11 cellular contexts compared by ENCODE assay signal in genomic region chr7:142785841-142786250, GRCh38. TPM values are rescaled to one million over a fixed set of nuclear protein-coding genes. Genes with fewer than 3 reads are reported as not detected.
DNase-seq lines count a peak whose midpoint lies in the region; ATAC-seq and TF ChIP-seq lines count a peak whose summit lies in the region.
"Had no signal": no experiment of that assay in that cellular context is flagged by ENCODE, and none has a peak within 500 bp of the region (broad histone marks: within the 10 kb centered on the region; RNA-seq: fewer than 3 reads in every experiment).

No MANE protein-coding gene starts in this region.

- intact Hi-C loops in A673 (cut with micrococcal nuclease; ENCODE audit: unreplicated experiment): no loop called here

- H3K4me1 ChIP-seq in A673 (ENCODE audit: insufficient read depth, low read length, poor library complexity, severe bottlenecking): no peaks in the 10 kb centered on the region

- H3K27me3 ChIP-seq in A673 (replicated peaks; ENCODE audit: insufficient read depth, low read depth, low read length, poor library complexity): peaks cover 22% of the 10 kb centered on the region

- CTCF ChIA-PET in A673 (lab: Charles Lee): no interaction called here

- POLR2A ChIA-PET in A673 (lab: Charles Lee; ENCODE audit: low non-redundant PET): no interaction called here

- H3K9me3 ChIP-seq in A673 (ENCODE audit: low read depth, low read length, poor library complexity, severe bottlenecking): no peaks in the 10 kb centered on the region

- peak; percentile 81 for ATAC-seq in effector memory CD8-positive, alpha-beta T cell (replicated peaks)
- no peak for ATAC-seq in GM19463 (IDR thresholded peaks at IDR 0.05; ENCODE audit: unreplicated experiment)

- peak overlapping the region; percentile 97 to 99 for H3K27ac Mint-ChIP-seq in effector memory CD8-positive, alpha-beta T cell
- no peak overlapping the region for H3K27ac Mint-ChIP-seq in glutamatergic neuron (ENCODE audit: unreplicated experiment)
- H3K27ac Mint-ChIP-seq: progenitor cell of endocrine pancreas had no signal

- no peaks in the 10 kb centered on the region for H3K27me3 Mint-ChIP-seq in effector memory CD8-positive, alpha-beta T cell
- H3K27me3 Mint-ChIP-seq in glutamatergic neuron (ENCODE audit: unreplicated experiment): no peaks in the 10 kb centered on the region

- peak overlapping the region; percentile 77 to 92 for H3K4me3 Mint-ChIP-seq in effector memory CD8-positive, alpha-beta T cell
- H3K4me3 Mint-ChIP-seq in glutamatergic neuron (ENCODE audit: unreplicated experiment): no peak overlapping the region

- no peak overlapping the region for H3K4me3 ChIP-seq in A673 (ENCODE audit: low read depth, low read length, poor library complexity, severe bottlenecking)

- TF ChIP-seq CTCF in glutamatergic neuron (IDR thresholded peaks at IDR 0.05; ENCODE audit: partially characterized antibody, unreplicated experiment): no peak
- no peak for TF ChIP-seq CTCF in A673 (conservative IDR thresholded peaks at IDR 0.05; ENCODE audit: low read depth, low read length)

- no peak overlapping the region for H3K27ac ChIP-seq in A673 (ENCODE audit: low read depth, low read length, poor library complexity, severe bottlenecking)

- DNase-seq in T-helper 2 cell (peak; percentile 44 to 95 (median 80)), glutamatergic neuron (no peak), NCI-H1436 (lab: John Stamatoyannopoulos, UW) (no peak), A673 (ENCODE audit: low spot score) (no peak)
- DNase-seq in activated T-cell treated with anti-CD3 and anti-CD28 coated beads, Interleukin-2, amount 50 U/mL, for 1 hour: peak; percentile 74
- peak; percentile 67 to 69 (median 69) for DNase-seq in effector memory CD8-positive, alpha-beta T cell
- peak; percentile 79 for DNase-seq in stimulated activated CD8-positive, alpha-beta memory T cell treated with anti-CD3 and anti-CD28 coated beads, Interleukin-4, amount 100 ng/mL, for 48 hours
- DNase-seq: GOT3, MV-4-11 had no signal

- peaks cover 14 to 22% of the 10 kb centered on the region in 2 donors for H3K4me1 Mint-ChIP-seq in effector memory CD8-positive, alpha-beta T cell (ENCODE audit: low read depth in 2 of 2)
- no peaks in the 10 kb centered on the region for H3K4me1 Mint-ChIP-seq in glutamatergic neuron (ENCODE audit: low read depth, unreplicated experiment)

- H3K36me3 Mint-ChIP-seq in effector memory CD8-positive, alpha-beta T cell (ENCODE audit: insufficient read depth): peaks cover 62% of the 10 kb centered on the region
- H3K36me3 Mint-ChIP-seq in glutamatergic neuron (ENCODE audit: unreplicated experiment): no peaks in the 10 kb centered on the region

- BruUV-seq in A673 (replicated peaks; lab: Mats Ljungman, UMichigan): no TSS peak

- H3K36me3 ChIP-seq in A673 (ENCODE audit: insufficient read depth, low read length, poor library complexity, severe bottlenecking): no peaks in the 10 kb centered on the region

- no peaks in the 10 kb centered on the region for H3K9me3 Mint-ChIP-seq in effector memory CD8-positive, alpha-beta T cell
- peaks cover 2% of the 10 kb centered on the region for H3K9me3 Mint-ChIP-seq in glutamatergic neuron (ENCODE audit: unreplicated experiment)

RNA-seq across cellular contexts. Expression of gene PRSS2, which starts 15.1 kb away (rescaled TPM):
- total RNA-seq in glutamatergic neuron (ENCODE audit: unreplicated experiment): not detected
- not detected in 2 replicates for total RNA-seq in A673 (2021)

RNA-seq across cellular contexts. Expression of gene PRSS1, which starts 36.6 kb away (rescaled TPM):
- total RNA-seq in glutamatergic neuron (ENCODE audit: unreplicated experiment) (not detected), A673 (2021) (not detected in 2 replicates)

Comparison
In these comparisons a context has a peak if more than half of its experiments do, and no peak if none do; other contexts are left out.
1. DNase-seq: peak in T-helper 2 cell (5 of 5), activated T-cell treated with anti-CD3 and anti-CD28 coated beads, Interleukin-2, amount 50 U/mL, for 1 hour (single experiment), effector memory CD8-positive, alpha-beta T cell (3 of 3) and stimulated activated CD8-positive, alpha-beta memory T cell treated with anti-CD3 and anti-CD28 coated beads, Interleukin-4, amount 100 ng/mL, for 48 hours (single experiment); none in glutamatergic neuron (single experiment), NCI-H1436 (single experiment) and A673 (single experiment).